ENCODE assay signal across 20 cellular contexts in genomic region chr5:102107865-102108264, GRCh38.
"Had no signal": no experiment of that assay in that cellular context is flagged by ENCODE, and none has a peak within 500 bp of the region (broad histone marks: within the 10 kb centered on the region; RNA-seq: fewer than 3 reads in every experiment).

No MANE protein-coding gene starts in this region.

- ATAC-seq: SK-N-SH treated with all-trans-retinoic acid at 6 μM for 48 hours had no signal

- DNase-seq: KBM-7; NCI-H1092; NCI-H1105 treated with DMSO at 0.1 percent for 48 hours; NCI-H1417 treated with DMSO at 0.1 percent for 48 hours; NCI-H146; NCI-H1694 treated with DMSO at 0.1 percent for 48 hours; NCI-H2029; NCI-H2081 treated with DMSO at 0.1 percent for 48 hours; NCI-H2171; NCI-H226; NCI-H446; NCI-H510A; NCI-H524 treated with DMSO at 0.1 percent for 48 hours; NCI-H69; NCI-H774; NK-92 treated with Interleukin-12 subunit alpha and Interleukin-12 subunit beta, amount 100 ng/mL, for 24 hours; OCI-M1; RPMI8226; SHP77 had no signal
